In the genomic region with DNA sequence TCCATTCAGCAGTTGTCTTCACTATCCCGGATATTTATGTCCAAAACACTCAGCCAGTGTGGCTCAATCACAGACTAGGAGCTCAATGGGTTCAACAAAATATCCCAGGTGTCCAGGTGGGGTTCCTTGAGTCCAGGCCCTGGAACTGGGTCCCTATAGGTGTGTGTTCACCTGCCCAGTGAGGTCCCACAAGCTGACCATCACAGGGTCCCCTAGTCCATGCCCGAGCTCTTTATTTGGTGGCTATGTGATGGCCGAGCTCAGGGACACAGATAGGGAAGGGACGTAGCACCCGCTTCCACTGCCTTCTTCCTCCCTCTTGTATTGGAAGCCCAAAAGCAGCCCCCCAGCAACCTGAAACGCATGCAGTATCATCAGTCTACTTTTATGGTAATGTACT, we compare ENCODE assay signal across 34 cellular contexts.
"Had no signal": no experiment of that assay in that cellular context is flagged by ENCODE, and none has a peak within 500 bp of the region (broad histone marks: within the 10 kb centered on the region; RNA-seq: fewer than 3 reads in every experiment).

No MANE protein-coding gene starts in this region.

- H3K27me3 ChIP-seq: ascending aorta, cardiac muscle cell, Peyer's patch had no signal

- H3K4me1 Mint-ChIP-seq: activated B cell treated with CpG ODN at 0.5 μM for 24 hours; activated naive CD4-positive, alpha-beta T cell treated with anti-CD3 and anti-CD28 coated beads, Interleukin-2, amount 50 U/mL, for 24 hours; central memory CD8-positive, alpha-beta T cell had no signal

- H3K36me3 Mint-ChIP-seq: activated naive CD8-positive, alpha-beta T cell treated with anti-CD3 and anti-CD28 coated beads, Interleukin-2, amount 10 ng/mL, durations not matched to agents 7 days and 5 days had no signal

- H3K4me1 ChIP-seq: Peyer's patch had no signal

- ATAC-seq: PC-3, Right ventricle myocardium inferior had no signal

- H3K4me3 Mint-ChIP-seq: activated B cell treated with CpG ODN at 0.5 μM for 24 hours; activated CD4-positive, alpha-beta memory T cell treated with anti-CD3 and anti-CD28 coated beads, Interleukin-2, amount 10 ng/mL, durations not matched to agents 7 days and 5 days; activated naive CD4-positive, alpha-beta T cell treated with anti-CD3 and anti-CD28 coated beads, Interleukin-2, amount 50 U/mL, for 24 hours; activated naive CD8-positive, alpha-beta T cell treated with anti-CD3 and anti-CD28 coated beads, Interleukin-2, amount 10 ng/mL, durations not matched to agents 7 days and 5 days; activated T-cell treated with anti-CD3 and anti-CD28 coated beads, Interleukin-2, amount 50 U/mL, for 24 hours; central memory CD8-positive, alpha-beta T cell had no signal

- H3K9me3 ChIP-seq: ascending aorta, Peyer's patch had no signal

- H3K36me3 ChIP-seq: ascending aorta, cardiac muscle cell, Peyer's patch had no signal

- H3K4me3 ChIP-seq: ascending aorta, cardiac muscle cell, Peyer's patch had no signal

- H3K27ac ChIP-seq: cardiac muscle cell, Peyer's patch, VCaP had no signal

- H3K27ac Mint-ChIP-seq: activated B cell treated with CpG ODN at 0.5 μM for 24 hours; activated CD4-positive, alpha-beta memory T cell treated with anti-CD3 and anti-CD28 coated beads, Interleukin-2, amount 10 ng/mL, durations not matched to agents 7 days and 5 days; activated naive CD4-positive, alpha-beta T cell treated with anti-CD3 and anti-CD28 coated beads, Interleukin-2, amount 50 U/mL, for 24 hours; activated naive CD8-positive, alpha-beta T cell treated with anti-CD3 and anti-CD28 coated beads, Interleukin-2, amount 10 ng/mL, durations not matched to agents 7 days and 5 days; activated T-cell treated with anti-CD3 and anti-CD28 coated beads, Interleukin-2, amount 50 U/mL, for 24 hours; activated T-helper 2 cell treated with anti-CD3 and anti-CD28 coated beads, Interferon-gamma antibody, Interleukin-2, Interleukin-4, amounts not matched to agents 10 μg/mL and 5 μg/mL and 100 μg/mL, durations not matched to agents 14 hours and 24 hours and 36 hours had no signal

- H3K9me3 Mint-ChIP-seq: activated B cell treated with CpG ODN at 0.5 μM for 24 hours; activated CD4-positive, alpha-beta memory T cell treated with anti-CD3 and anti-CD28 coated beads, Interleukin-2, amount 10 ng/mL, durations not matched to agents 7 days and 5 days; activated naive CD4-positive, alpha-beta T cell treated with anti-CD3 and anti-CD28 coated beads, Interleukin-2, amount 50 U/mL, for 24 hours; activated naive CD8-positive, alpha-beta T cell treated with anti-CD3 and anti-CD28 coated beads, Interleukin-2, amount 10 ng/mL, durations not matched to agents 7 days and 5 days; activated T-cell treated with anti-CD3 and anti-CD28 coated beads, Interleukin-2, amount 50 U/mL, for 24 hours; activated T-helper 2 cell treated with anti-CD3 and anti-CD28 coated beads, Interferon-gamma antibody, Interleukin-2, Interleukin-4, amounts not matched to agents 10 μg/mL and 5 μg/mL and 100 μg/mL, durations not matched to agents 14 hours and 24 hours and 36 hours; central memory CD8-positive, alpha-beta T cell had no signal

- DNase-seq: activated B cell treated with CpG ODN at 0.5 μM for 24 hours; activated CD4-positive, alpha-beta memory T cell treated with anti-CD3 and anti-CD28 coated beads, Interleukin-2, amount 10 ng/mL, durations not matched to agents 7 days and 5 days; activated CD4-positive, alpha-beta T cell treated with anti-CD3 and anti-CD28 coated beads for 48 hours; activated CD4-positive, CD25-positive, alpha-beta regulatory T cell treated with anti-CD3 and anti-CD28 coated beads, Interleukin-2, amount 50 U/mL, for 72 hours; activated gamma-delta T cell; activated naive CD4-positive, alpha-beta T cell treated with Interleukin-2 at 50 U/mL for 16 hours; activated naive CD8-positive, alpha-beta T cell treated with anti-CD3 and anti-CD28 coated beads, Interleukin-2, amount 10 ng/mL, durations not matched to agents 7 days and 5 days; activated T-cell treated with anti-CD3 and anti-CD28 coated beads, Interleukin-2, amount 50 U/mL, for 24 hours; amygdala; NCI-H1092 treated with DMSO at 0.1 percent for 48 hours; NCI-H1417; NCI-H146; NCI-H187; NCI-H2029 treated with DMSO at 0.1 percent for 48 hours; NCI-H2107; NCI-H2171; NCI-H510A; NCI-H526; NCI-H748 treated with DMSO at 0.1 percent for 48 hours; NK-92 treated with Interleukin-12 subunit alpha and Interleukin-12 subunit beta, amount 100 ng/mL, for 24 hours; PC-3; Peyer's patch; RPMI8226; SW 1271; T-helper 1 cell; T-helper 2 cell; T-helper 9 cell had no signal

- H3K27me3 Mint-ChIP-seq: activated B cell treated with CpG ODN at 0.5 μM for 24 hours; activated CD4-positive, alpha-beta memory T cell treated with anti-CD3 and anti-CD28 coated beads, Interleukin-2, amount 10 ng/mL, durations not matched to agents 7 days and 5 days; activated naive CD4-positive, alpha-beta T cell treated with anti-CD3 and anti-CD28 coated beads, Interleukin-2, amount 50 U/mL, for 24 hours; activated T-cell treated with anti-CD3 and anti-CD28 coated beads, Interleukin-2, amount 50 U/mL, for 24 hours; central memory CD8-positive, alpha-beta T cell had no signal
